In the genomic region with DNA sequence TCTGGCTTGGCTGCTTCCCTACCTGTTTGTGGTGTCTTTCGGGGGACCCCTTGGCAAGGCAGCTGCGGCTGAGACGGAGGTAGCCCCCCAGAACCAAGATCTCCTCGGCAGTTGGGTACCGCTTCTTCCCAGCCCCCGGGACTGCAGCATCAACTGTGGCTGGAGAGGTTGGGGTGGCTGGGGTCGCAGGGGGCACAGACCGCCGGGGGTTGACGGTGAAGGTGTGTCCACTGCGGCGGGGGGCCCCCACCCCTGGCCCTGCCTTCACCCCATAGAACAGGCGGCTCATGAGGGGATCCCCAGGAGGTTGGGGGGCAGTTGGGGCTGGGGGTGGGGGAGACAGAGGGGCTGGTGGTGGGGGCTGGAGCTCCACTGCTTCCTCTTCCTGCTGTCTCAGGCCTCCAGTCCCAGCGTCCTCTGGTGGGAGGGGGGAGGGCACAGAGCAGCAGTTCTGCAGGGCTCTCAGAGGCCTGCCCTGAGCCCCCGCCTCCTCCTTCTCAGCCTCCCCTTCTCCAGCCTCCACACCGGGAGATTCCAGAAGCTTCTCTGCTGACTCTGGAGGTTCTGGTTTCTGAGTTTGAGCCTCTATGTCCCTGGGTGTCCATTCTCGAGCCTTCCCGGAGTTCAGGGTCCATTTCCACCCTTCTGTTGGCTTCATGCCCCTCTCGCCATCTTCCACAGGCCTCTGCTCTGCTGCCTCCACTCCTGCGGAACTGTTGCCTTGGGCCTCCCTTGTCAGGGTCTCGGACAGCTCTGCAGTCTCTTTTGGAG, we compare ENCODE assay signal across 8 cellular contexts. TPM values are rescaled to one million over a fixed set of nuclear protein-coding genes. Genes with fewer than 3 reads are reported as not detected.
A peak's percentile ranks its signal among the peaks of the same experiment; 100 is the strongest.
DNase-seq lines count a peak whose midpoint lies in the region; ATAC-seq and TF ChIP-seq lines count a peak whose summit lies in the region.

No MANE protein-coding gene starts in this region.

- TF ChIP-seq CTCF in hepatocyte (IDR thresholded peaks at IDR 0.05; ENCODE audit: poor library complexity), result no peak

- WGBS in hepatocyte (ENCODE audit: low lambda C conversion rate, missing lambda C conversion rate), result 87% methylated on average over 13 of the region's 21 CpGs

- no peak overlapping the region for H2AFZ ChIP-seq in hepatocyte

- H3K36me3 Mint-ChIP-seq in activated naive CD8-positive, alpha-beta T cell treated with anti-CD3 and anti-CD28 coated beads, Interleukin-2, amount 50 U/mL, for 24 hours (ENCODE audit: low read depth), result peaks cover 64% of the 10 kb centered on the region

- no peaks in the 10 kb centered on the region for H3K9me2 ChIP-seq in hepatocyte (replicated peaks; ENCODE audit: insufficient read depth)

- peaks cover 4% of the 10 kb centered on the region for H4K20me1 ChIP-seq in hepatocyte (ENCODE audit: insufficient read depth, poor library complexity, severe bottlenecking)

- H3K27ac ChIP-seq in hepatocyte (peak overlapping the region; percentile 98), skin epidermis (peak overlapping the region; percentile 81 to 100 (median 98))

- H3K9me3 ChIP-seq in hepatocyte (ENCODE audit: low read depth), result no peaks in the 10 kb centered on the region

- H3K36me3 ChIP-seq in hepatocyte (replicated peaks; ENCODE audit: insufficient read depth, low read depth), result no peaks in the 10 kb centered on the region

- peak overlapping the region; percentile 100 for H3K4me3 Mint-ChIP-seq in activated naive CD8-positive, alpha-beta T cell treated with anti-CD3 and anti-CD28 coated beads, Interleukin-2, amount 50 U/mL, for 24 hours

- peak overlapping the region; percentile 99 for H3K27ac Mint-ChIP-seq in activated naive CD8-positive, alpha-beta T cell treated with anti-CD3 and anti-CD28 coated beads, Interleukin-2, amount 50 U/mL, for 24 hours

- H3K4me1 ChIP-seq in hepatocyte (ENCODE audit: insufficient read depth), result peaks cover 46% of the 10 kb centered on the region

- H3K4me3 ChIP-seq in GM08714 (ENCODE audit: low read length) (peak overlapping the region; percentile 94), hepatocyte (no peak overlapping the region), skin epidermis (peak overlapping the region; percentile 51 to 86 (median 74))

- no peaks in the 10 kb centered on the region for H3K27me3 ChIP-seq in hepatocyte

- H3K79me2 ChIP-seq in hepatocyte, result peaks cover 72% of the 10 kb centered on the region

- peak; percentile 63 for DNase-seq in activated naive CD8-positive, alpha-beta T cell treated with anti-CD3 and anti-CD28 coated beads, Interleukin-2, amount 50 U/mL, for 24 hours
- DNase-seq in hepatocyte (ENCODE audit: low spot score) (no peak), NCI-H446 treated with DMSO at 0.1 percent for 48 hours (lab: John Stamatoyannopoulos, UW) (no peak), NCI-H774 (lab: John Stamatoyannopoulos, UW) (no peak)

- ATAC-seq in activated naive CD8-positive, alpha-beta T cell treated with anti-CD3 and anti-CD28 coated beads, Interleukin-2, amount 50 U/mL, for 24 hours, result no peak
- no peak for ATAC-seq in HG03135 (IDR thresholded peaks at IDR 0.05; ENCODE audit: unreplicated experiment)

- peaks cover 43% of the 10 kb centered on the region for H3K4me1 Mint-ChIP-seq in activated naive CD8-positive, alpha-beta T cell treated with anti-CD3 and anti-CD28 coated beads, Interleukin-2, amount 50 U/mL, for 24 hours

- H3K9me3 Mint-ChIP-seq in activated naive CD8-positive, alpha-beta T cell treated with anti-CD3 and anti-CD28 coated beads, Interleukin-2, amount 50 U/mL, for 24 hours, result no peaks in the 10 kb centered on the region

- peak overlapping the region; percentile 93 for H3K4me2 ChIP-seq in hepatocyte

- H3K27me3 Mint-ChIP-seq in activated naive CD8-positive, alpha-beta T cell treated with anti-CD3 and anti-CD28 coated beads, Interleukin-2, amount 50 U/mL, for 24 hours, result no peaks in the 10 kb centered on the region

TF ChIP-seq in PFSK-1, 5 proteins besides CTCF, POLR2A, EP300 and RAD21:
- TF ChIP-seq POLR2AphosphoS5 (IDR thresholded peaks at IDR 0.05; ENCODE audit: low read depth, low read length) (peak; percentile 37), FOXP2 (optimal IDR thresholded peaks at IDR 0.05; ENCODE audit: borderline replicate concordance, extremely low read depth, extremely low read length, insufficient read depth) (no peak), SIN3A (IDR thresholded peaks at IDR 0.05; ENCODE audit: borderline replicate concordance, insufficient read depth, low read length) (no peak), TAF1 (IDR thresholded peaks at IDR 0.05; ENCODE audit: borderline replicate concordance, insufficient read depth, low read length) (peak; percentile 66; the same call in 1 of the 2 replicates)
- TF ChIP-seq, protein P1, sequence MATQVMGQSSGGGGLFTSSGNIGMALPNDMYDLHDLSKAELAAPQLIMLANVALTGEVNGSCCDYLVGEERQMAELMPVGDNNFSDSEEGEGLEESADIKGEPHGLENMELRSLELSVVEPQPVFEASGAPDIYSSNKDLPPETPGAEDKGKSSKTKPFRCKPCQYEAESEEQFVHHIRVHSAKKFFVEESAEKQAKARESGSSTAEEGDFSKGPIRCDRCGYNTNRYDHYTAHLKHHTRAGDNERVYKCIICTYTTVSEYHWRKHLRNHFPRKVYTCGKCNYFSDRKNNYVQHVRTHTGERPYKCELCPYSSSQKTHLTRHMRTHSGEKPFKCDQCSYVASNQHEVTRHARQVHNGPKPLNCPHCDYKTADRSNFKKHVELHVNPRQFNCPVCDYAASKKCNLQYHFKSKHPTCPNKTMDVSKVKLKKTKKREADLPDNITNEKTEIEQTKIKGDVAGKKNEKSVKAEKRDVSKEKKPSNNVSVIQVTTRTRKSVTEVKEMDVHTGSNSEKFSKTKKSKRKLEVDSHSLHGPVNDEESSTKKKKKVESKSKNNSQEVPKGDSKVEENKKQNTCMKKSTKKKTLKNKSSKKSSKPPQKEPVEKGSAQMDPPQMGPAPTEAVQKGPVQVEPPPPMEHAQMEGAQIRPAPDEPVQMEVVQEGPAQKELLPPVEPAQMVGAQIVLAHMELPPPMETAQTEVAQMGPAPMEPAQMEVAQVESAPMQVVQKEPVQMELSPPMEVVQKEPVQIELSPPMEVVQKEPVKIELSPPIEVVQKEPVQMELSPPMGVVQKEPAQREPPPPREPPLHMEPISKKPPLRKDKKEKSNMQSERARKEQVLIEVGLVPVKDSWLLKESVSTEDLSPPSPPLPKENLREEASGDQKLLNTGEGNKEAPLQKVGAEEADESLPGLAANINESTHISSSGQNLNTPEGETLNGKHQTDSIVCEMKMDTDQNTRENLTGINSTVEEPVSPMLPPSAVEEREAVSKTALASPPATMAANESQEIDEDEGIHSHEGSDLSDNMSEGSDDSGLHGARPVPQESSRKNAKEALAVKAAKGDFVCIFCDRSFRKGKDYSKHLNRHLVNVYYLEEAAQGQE (IDR thresholded peaks at IDR 0.05; ENCODE audit: insufficient read depth in 1 of 2, low read depth in 2 of 2, low read length in 2 of 2), result no peak
TF ChIP-seq in PFSK-1: peak in this region for 2.

RNA-seq across cellular contexts. Expression of gene PPP1R18, which starts 1.9 kb away (rescaled TPM):
- polyA plus RNA-seq in PFSK-1 (2012; ENCODE audit: insufficient read length, low read depth), result 116 TPM
- 12.0 and 13.2 TPM in 2 replicates for total RNA-seq in hepatocyte
- 11.3 and 11.7 TPM in 2 replicates for polyA plus RNA-seq in hepatocyte

RNA-seq across cellular contexts. Expression of gene NRM, which starts 6.2 kb away (rescaled TPM):
- 22.6 TPM for polyA plus RNA-seq in PFSK-1 (2012; ENCODE audit: insufficient read length, low read depth)
- total RNA-seq in hepatocyte, result 7.2 and 7.8 TPM in 2 replicates
- polyA plus RNA-seq in hepatocyte, result 17.2 and 21.0 TPM in 2 replicates

RNA-seq across cellular contexts. Expression of gene DHX16, which starts 11.8 kb away (rescaled TPM):
- 63.5 TPM for polyA plus RNA-seq in PFSK-1 (2012; ENCODE audit: insufficient read length, low read depth)
- total RNA-seq in hepatocyte, result 18.2 and 19.4 TPM in 2 replicates
- 28.4 and 31.4 TPM in 2 replicates for polyA plus RNA-seq in hepatocyte

RNA-seq across cellular contexts. Expression of gene MDC1, which starts 32.5 kb away (rescaled TPM):
- 42.5 TPM for polyA plus RNA-seq in PFSK-1 (2012; ENCODE audit: insufficient read length, low read depth)
- 3.3 and 8.7 TPM in 2 replicates for total RNA-seq in hepatocyte
- 9.8 and 9.9 TPM in 2 replicates for polyA plus RNA-seq in hepatocyte

RNA-seq across cellular contexts. Expression of gene TUBB, which starts 35.6 kb away (rescaled TPM):
- polyA plus RNA-seq in PFSK-1 (2012; ENCODE audit: insufficient read length, low read depth), result 747 TPM
- 460 and 470 TPM in 2 replicates for total RNA-seq in hepatocyte
- polyA plus RNA-seq in hepatocyte, result 414 and 433 TPM in 2 replicates
